28 cellular contexts compared by ENCODE assay signal in genomic region chr5:81665795-81666194, GRCh38.
"Had no signal": no experiment of that assay in that cellular context is flagged by ENCODE, and none has a peak within 500 bp of the region (broad histone marks: within the 10 kb centered on the region; RNA-seq: fewer than 3 reads in every experiment).

No MANE protein-coding gene starts in this region.

- DNase-seq: activated CD4-positive, alpha-beta memory T cell treated with anti-CD3 and anti-CD28 coated beads, Interleukin-2, amount 10 ng/mL, durations not matched to agents 7 days and 5 days; activated CD4-positive, alpha-beta T cell treated with anti-CD3 and anti-CD28 coated beads for 1 hour; activated CD4-positive, alpha-beta T cell treated with anti-CD3 and anti-CD28 coated beads for 48 hours; activated CD4-positive, CD25-positive, alpha-beta regulatory T cell; activated CD8-positive, alpha-beta memory T cell treated with anti-CD3 and anti-CD28 coated beads for 24 hours; activated CD8-positive, alpha-beta memory T cell treated with anti-CD3 and anti-CD28 coated beads, Interleukin-2, amount 10 ng/mL, durations not matched to agents 7 days and 5 days; activated CD8-positive, alpha-beta memory T cell treated with anti-CD3 and anti-CD28 coated beads, Interleukin-2, amount 50 U/mL, for 48 hours; activated effector memory CD4-positive, alpha-beta T cell treated with Interleukin-2 at 50 U/mL for 16 hours; activated naive CD4-positive, alpha-beta T cell treated with anti-CD3 and anti-CD28 coated beads, Interleukin-2, amount 10 ng/mL, durations not matched to agents 7 days and 5 days; activated T-cell treated with anti-CD3 and anti-CD28 coated beads, Interleukin-2, amount 50 U/mL, for 48 hours; amniotic stem cell; aorta; brain microvascular endothelial cell; central memory CD4-positive, alpha-beta T cell; NCI-H1092 treated with DMSO at 0.1 percent for 48 hours; NCI-H146; NCI-H187; NCI-H2081 treated with DMSO at 0.1 percent for 48 hours; NCI-H345; NCI-H510A; SHP77; SJCRH30; T1000; WERI-Rb-1 had no signal

- H3K27ac ChIP-seq: brain microvascular endothelial cell, KMS-11, SJCRH30, SK-N-MC, WERI-Rb-1 had no signal

- H3K27me3 ChIP-seq: brain microvascular endothelial cell, SJCRH30 had no signal

- H3K9me3 ChIP-seq: SJCRH30 had no signal

- H3K4me1 ChIP-seq: SJCRH30 had no signal

- H3K36me3 ChIP-seq: brain microvascular endothelial cell, SJCRH30, WERI-Rb-1 had no signal

- H3K4me3 ChIP-seq: SJCRH30, SK-N-MC had no signal

- ATAC-seq: activated CD8-positive, alpha-beta memory T cell treated with anti-CD3 and anti-CD28 coated beads, Interleukin-2, amount 10 ng/mL, durations not matched to agents 7 days and 5 days; Panc1 had no signal

- FAIRE-seq: colon had no signal
